13 cellular contexts compared by ENCODE assay signal in genomic region chr16:75243667-75244224, GRCh38. TPM values are rescaled to one million over a fixed set of nuclear protein-coding genes. Genes with fewer than 3 reads are reported as not detected.
A peak's percentile ranks its signal among the peaks of the same experiment; 100 is the strongest.
DNase-seq lines count a peak whose midpoint lies in the region; ATAC-seq and TF ChIP-seq lines count a peak whose summit lies in the region.
"Had no signal": no experiment of that assay in that cellular context is flagged by ENCODE, and none has a peak within 500 bp of the region (broad histone marks: within the 10 kb centered on the region; RNA-seq: fewer than 3 reads in every experiment).

No MANE protein-coding gene starts in this region.

- no peaks in the 10 kb centered on the region for H3K9me3 Mint-ChIP-seq in mesothelial cell of epicardium
- H3K9me3 Mint-ChIP-seq in activated CD8-positive, alpha-beta T cell treated with anti-CD3 and anti-CD28 coated beads for 36 hours, result no peaks in the 10 kb centered on the region
- H3K9me3 Mint-ChIP-seq: activated naive CD4-positive, alpha-beta T cell treated with anti-CD3 and anti-CD28 coated beads, Interleukin-2, amount 50 U/mL, for 24 hours had no signal

- peaks cover 59% of the 10 kb centered on the region for H3K4me1 Mint-ChIP-seq in mesothelial cell of epicardium
- no peaks in the 10 kb centered on the region for H3K4me1 Mint-ChIP-seq in activated CD8-positive, alpha-beta T cell treated with anti-CD3 and anti-CD28 coated beads for 36 hours (ENCODE audit: low read depth)
- H3K4me1 Mint-ChIP-seq: activated naive CD4-positive, alpha-beta T cell treated with anti-CD3 and anti-CD28 coated beads, Interleukin-2, amount 50 U/mL, for 24 hours had no signal

- H3K9me3 ChIP-seq in HUES6 (ENCODE audit: control insufficient read depth, insufficient read depth, low read depth, low read length) (no peaks in the 10 kb centered on the region), testis (no peaks in the 10 kb centered on the region)
- H3K9me3 ChIP-seq: SJCRH30 had no signal

- H3K27me3 Mint-ChIP-seq in mesothelial cell of epicardium (ENCODE audit: low read depth), result no peaks in the 10 kb centered on the region
- peaks cover 4% of the 10 kb centered on the region for H3K27me3 Mint-ChIP-seq in activated CD8-positive, alpha-beta T cell treated with anti-CD3 and anti-CD28 coated beads for 36 hours
- H3K27me3 Mint-ChIP-seq: activated naive CD4-positive, alpha-beta T cell treated with anti-CD3 and anti-CD28 coated beads, Interleukin-2, amount 50 U/mL, for 24 hours had no signal

- no peak for TF ChIP-seq POLR2A in testis (IDR thresholded peaks at IDR 0.05)

- peak in 1 of 61 donors; percentile 24 for DNase-seq in caudate nucleus (lab: John Stamatoyannopoulos, UW)
- DNase-seq in mesothelial cell of epicardium (ENCODE audit: low spot score in 2 of 2, unreplicated experiment in 2 of 2), result no peak
- no peak for DNase-seq in testis
- DNase-seq in midbrain (lab: John Stamatoyannopoulos, UW), result no peak
- DNase-seq in activated CD8-positive, alpha-beta T cell treated with anti-CD3 and anti-CD28 coated beads for 36 hours, result no peak
- DNase-seq in foreskin keratinocyte, result no peak
- DNase-seq: activated CD4-positive, alpha-beta T cell treated with anti-CD3 and anti-CD28 coated beads for 48 hours had no signal

- H3K27ac ChIP-seq in HUES6 (ENCODE audit: low read depth, low read length), result peak overlapping the region; percentile 95
- peak overlapping the region; percentile 99 for H3K27ac ChIP-seq in caudate nucleus (ENCODE audit: low read depth, low read length)
- H3K27ac ChIP-seq in testis, result peak overlapping the region; percentile 85 to 90
- no peak overlapping the region for H3K27ac ChIP-seq in foreskin keratinocyte

- H3K36me3 ChIP-seq in HUES6 (ENCODE audit: control insufficient read depth, insufficient read depth, low read length) (peaks cover 67% of the 10 kb centered on the region), testis (ENCODE audit: low read depth, missing control alignments) (no peaks in the 10 kb centered on the region)
- H3K36me3 ChIP-seq: SJCRH30 had no signal

- H3K9ac ChIP-seq in HUES6 (ENCODE audit: low read length), result peak overlapping the region; percentile 82

- ATAC-seq in HG03045 (IDR thresholded peaks at IDR 0.05; ENCODE audit: unreplicated experiment), result no peak
- no peak for ATAC-seq in activated CD8-positive, alpha-beta T cell treated with anti-CD3 and anti-CD28 coated beads for 36 hours
- no peak for ATAC-seq in foreskin keratinocyte
- ATAC-seq: sciatic nerve had no signal

- H3K27me3 ChIP-seq in HUES6 (ENCODE audit: control insufficient read depth, insufficient read depth, low read length) (no peaks in the 10 kb centered on the region), testis (no peaks in the 10 kb centered on the region), foreskin keratinocyte (no peaks in the 10 kb centered on the region)
- H3K27me3 ChIP-seq: SJCRH30 had no signal

- WGBS in testis, 2 donors, result 46 to 62% methylated on average over 11 to 20 of the region's 20 CpGs

- H3K4me3 ChIP-seq in HUES6 (ENCODE audit: low read depth, low read length) (no peak overlapping the region), testis (no peak overlapping the region)
- H3K4me3 ChIP-seq: SJCRH30 had no signal

- peaks cover 11% of the 10 kb centered on the region for H3K36me3 Mint-ChIP-seq in mesothelial cell of epicardium
- no peaks in the 10 kb centered on the region for H3K36me3 Mint-ChIP-seq in activated CD8-positive, alpha-beta T cell treated with anti-CD3 and anti-CD28 coated beads for 36 hours (ENCODE audit: low read depth)
- H3K36me3 Mint-ChIP-seq: activated naive CD4-positive, alpha-beta T cell treated with anti-CD3 and anti-CD28 coated beads, Interleukin-2, amount 50 U/mL, for 24 hours had no signal

- H3K4me1 ChIP-seq in HUES6 (ENCODE audit: control insufficient read depth, insufficient read depth, low read length) (peaks cover 72% of the 10 kb centered on the region), testis (peaks cover 84% of the 10 kb centered on the region), foreskin keratinocyte (peaks cover 26% of the 10 kb centered on the region)

- intact Hi-C loops in testis (cut with DNase I; ENCODE audit: low total_unique reads), result no loop called here
- intact Hi-C loops in activated CD8-positive, alpha-beta T cell treated with anti-CD3 and anti-CD28 coated beads for 36 hours (cut with micrococcal nuclease), result no loop called here

- POLR2A ChIA-PET in activated CD8-positive, alpha-beta T cell treated with anti-CD3 and anti-CD28 coated beads for 36 hours (lab: Charles Lee), result no interaction called here

- TF ChIP-seq CTCF in mesothelial cell of epicardium (IDR thresholded peaks at IDR 0.05; ENCODE audit: unreplicated experiment) (no peak), testis (IDR thresholded peaks at IDR 0.05) (no peak), foreskin keratinocyte (conservative IDR thresholded peaks at IDR 0.05) (no peak)
- no peak for TF ChIP-seq CTCF in activated CD8-positive, alpha-beta T cell treated with anti-CD3 and anti-CD28 coated beads for 36 hours (IDR thresholded peaks at IDR 0.05)

- no peak overlapping the region for H3K4me3 Mint-ChIP-seq in mesothelial cell of epicardium
- H3K4me3 Mint-ChIP-seq in activated CD8-positive, alpha-beta T cell treated with anti-CD3 and anti-CD28 coated beads for 36 hours, result no peak overlapping the region
- H3K4me3 Mint-ChIP-seq: activated naive CD4-positive, alpha-beta T cell treated with anti-CD3 and anti-CD28 coated beads, Interleukin-2, amount 50 U/mL, for 24 hours had no signal

- CTCF ChIA-PET in activated CD8-positive, alpha-beta T cell treated with anti-CD3 and anti-CD28 coated beads for 36 hours (lab: Charles Lee), result interaction anchor here (0.9 kb wide), 1 partner anchor 10 kb away, joined by 3 read pairs; no protein-coding TSS in a partner anchor

- H3K27ac Mint-ChIP-seq in mesothelial cell of epicardium, result peak overlapping the region; percentile 98
- H3K27ac Mint-ChIP-seq in activated CD8-positive, alpha-beta T cell treated with anti-CD3 and anti-CD28 coated beads for 36 hours, result no peak overlapping the region
- H3K27ac Mint-ChIP-seq: activated naive CD4-positive, alpha-beta T cell treated with anti-CD3 and anti-CD28 coated beads, Interleukin-2, amount 50 U/mL, for 24 hours had no signal

RNA-seq across cellular contexts. Expression of gene BCAR1, which starts 7.7 kb away (rescaled TPM):
- 87.3 to 95.9 TPM (median 95.1 TPM) in 3 replicates for total RNA-seq in mesothelial cell of epicardium
- 100 to 1,000 TPM; 139 to 201 TPM for total RNA-seq in testis
- 83.8 TPM for polyA plus RNA-seq in testis (ENCODE audit: insufficient read depth, low read depth, low replicate concordance)
- under 1 TPM; 0.34 to 0.87 TPM for total RNA-seq in activated CD8-positive, alpha-beta T cell treated with anti-CD3 and anti-CD28 coated beads for 36 hours
- 78.2 and 80.5 TPM in 2 replicates for total RNA-seq in foreskin keratinocyte
- 71.8 and 72.2 TPM in 2 replicates for polyA plus RNA-seq in foreskin keratinocyte

RNA-seq across cellular contexts. Expression of gene CTRB1, which starts 25.0 kb away (rescaled TPM):
- not detected in 3 replicates for total RNA-seq in mesothelial cell of epicardium
- 1 to 10 TPM in 1 of 2 donors, not detected in 1; 1.2 TPM for total RNA-seq in testis
- not detected for polyA plus RNA-seq in testis (ENCODE audit: insufficient read depth, low read depth, low replicate concordance)
- total RNA-seq in activated CD8-positive, alpha-beta T cell treated with anti-CD3 and anti-CD28 coated beads for 36 hours, result not detected
- total RNA-seq in foreskin keratinocyte, result not detected in 2 replicates
- polyA plus RNA-seq in foreskin keratinocyte, result not detected in 2 replicates
- total RNA-seq: kidney epithelial cell, SJCRH30 had no signal

RNA-seq across cellular contexts. Expression of gene CTRB2, which starts 36.8 kb away (rescaled TPM):
- total RNA-seq in mesothelial cell of epicardium (not detected in 3 replicates), testis (1 to 10 TPM in 1 of 2 donors, under 1 TPM in 1; 0.63 to 1.1 TPM), foreskin keratinocyte (not detected in 2 replicates)
- polyA plus RNA-seq in testis (ENCODE audit: insufficient read depth, low read depth, low replicate concordance) (0.69 TPM), foreskin keratinocyte (not detected in 2 replicates)
- total RNA-seq in activated CD8-positive, alpha-beta T cell treated with anti-CD3 and anti-CD28 coated beads for 36 hours, result not detected
- total RNA-seq: kidney epithelial cell, SJCRH30 had no signal

Comparison
In these comparisons a context has a peak if more than half of its experiments do, and no peak if none do; other contexts are left out.
1. RNA of gene BCAR1, which starts 7.7 kb away (total RNA-seq): 139 to 201 TPM in testis, 87.3 to 95.9 TPM in mesothelial cell of epicardium and 78.2 to 80.5 TPM in foreskin keratinocyte; 0.34 to 0.87 TPM in activated CD8-positive, alpha-beta T cell treated with anti-CD3 and anti-CD28 coated beads for 36 hours; every median in the first group is over 10 times any median in the second.